Comparison of ENCODE assay signal across 1 cellular context in genomic region chr13:95509521-95510315, GRCh38.
TF ChIP-seq lines count a peak whose summit lies in the region.

No MANE protein-coding gene starts in this region.

TF ChIP-seq in SK-N-SH, 30 proteins besides CTCF, POLR2A, EP300 and RAD21 (continued from another document):
- no peak for TF ChIP-seq YY1 (IDR thresholded peaks at IDR 0.05; ENCODE audit: low read depth)
